Comparison of ENCODE assay signal across 23 cellular contexts in the genomic region with DNA sequence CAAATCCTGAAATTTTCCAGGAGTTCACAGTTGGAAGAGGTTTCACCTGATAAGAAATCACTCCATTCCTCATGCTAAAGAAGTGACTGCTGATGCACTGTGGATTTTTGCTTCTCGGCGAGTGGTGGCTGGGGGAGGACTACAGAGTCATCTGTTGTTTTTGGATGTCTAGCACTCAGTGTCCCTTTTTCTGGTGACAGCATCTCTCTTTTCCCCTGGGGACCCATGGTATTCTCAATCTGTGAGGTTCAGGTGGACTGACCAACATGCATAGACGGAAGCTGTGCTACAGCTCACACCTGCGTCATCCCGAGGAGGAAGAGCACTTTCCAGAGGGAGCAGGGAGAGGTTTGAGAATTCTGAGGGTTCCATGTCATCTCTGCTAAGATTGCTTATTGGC. TPM values are rescaled to one million over a fixed set of nuclear protein-coding genes. Genes with fewer than 3 reads are reported as not detected.
DNase-seq lines count a peak whose midpoint lies in the region; ATAC-seq and TF ChIP-seq lines count a peak whose summit lies in the region.
"Had no signal": no experiment of that assay in that cellular context is flagged by ENCODE, and none has a peak within 500 bp of the region (broad histone marks: within the 10 kb centered on the region; RNA-seq: fewer than 3 reads in every experiment).

No MANE protein-coding gene starts in this region.

- ATAC-seq in activated B cell treated with CpG ODN at 0.5 μM for 24 hours (ENCODE audit: low read depth) (peak; percentile 12), Right ventricle myocardium superior (ENCODE audit: poor library complexity) (no peak)
- ATAC-seq: body of pancreas, sciatic nerve had no signal

- DNase-seq in CD4-positive, alpha-beta memory T cell: peak in 2 of 5 donors; percentile 23 to 49
- DNase-seq in activated B cell treated with CpG ODN at 0.5 μM for 24 hours: no peak
- peak; percentile 60 for DNase-seq in germinal center (ENCODE audit: low spot score)
- no peak for DNase-seq in stimulated activated naive CD4-positive, alpha-beta T cell treated with Interleukin-2 at 50 U/mL for 16 hours (lab: John Stamatoyannopoulos, UW)
- no peak for DNase-seq in Right ventricle myocardium superior
- DNase-seq in testis: no peak
- no peak for DNase-seq in nucleus accumbens (lab: John Stamatoyannopoulos, UW)
- DNase-seq: activated naive CD4-positive, alpha-beta T cell treated with anti-CD3 and anti-CD28 coated beads, Interleukin-2, amount 50 U/mL, for 16 hours; body of pancreas; Calu3; colonic mucosa; NCI-H146; NCI-H82; ovary; stomach; upper lobe of left lung had no signal

- peak overlapping the region; percentile 5; the same call in 1 of the 2 replicates for H3K4me3 ChIP-seq in BLaER1
- H3K4me3 ChIP-seq in CD4-positive, alpha-beta memory T cell (ENCODE audit: low read length in 2 of 2): no peak overlapping the region
- H3K4me3 ChIP-seq in testis: no peak overlapping the region
- H3K4me3 ChIP-seq: body of pancreas, colonic mucosa, ovary, PC-9, SJSA1, stomach, upper lobe of left lung had no signal

- H3K27me3 ChIP-seq in BLaER1 (no peaks in the 10 kb centered on the region), testis (no peaks in the 10 kb centered on the region)
- H3K27me3 ChIP-seq in CD4-positive, alpha-beta memory T cell (ENCODE audit: insufficient read depth, low read length): no peaks in the 10 kb centered on the region
- H3K27me3 ChIP-seq: body of pancreas, colonic mucosa, ovary, stomach, upper lobe of left lung had no signal

- no peak for TF ChIP-seq CTCF in activated B cell treated with CpG ODN at 0.5 μM for 24 hours (IDR thresholded peaks at IDR 0.05)
- no peak for TF ChIP-seq CTCF in testis (IDR thresholded peaks at IDR 0.05)

- H3K27ac ChIP-seq in BLaER1 (peak overlapping the region; percentile 96), testis (no peak overlapping the region)
- peak overlapping the region; percentile 80 for H3K27ac ChIP-seq in CD4-positive, alpha-beta memory T cell (ENCODE audit: low read depth, low read length)
- H3K27ac ChIP-seq: body of pancreas, colonic mucosa, ovary, PC-9, SJSA1, stomach, upper lobe of left lung had no signal

- H3K27ac Mint-ChIP-seq in CD4-positive, alpha-beta memory T cell: peak overlapping the region; percentile 94 to 100 (median 99)
- peak overlapping the region; percentile 99 for H3K27ac Mint-ChIP-seq in activated B cell treated with CpG ODN at 0.5 μM for 24 hours
- H3K27ac Mint-ChIP-seq: WTC11 had no signal

- peaks cover 0 to 2% (median 0%) of the 10 kb centered on the region in 8 donors for H3K9me3 Mint-ChIP-seq in CD4-positive, alpha-beta memory T cell
- no peaks in the 10 kb centered on the region for H3K9me3 Mint-ChIP-seq in activated B cell treated with CpG ODN at 0.5 μM for 24 hours

- POLR2A ChIA-PET in CD4-positive, alpha-beta memory T cell (lab: Charles Lee; ENCODE audit: partially characterized antibody): interaction anchor here (0.8 to 11.5 kb wide), 12 partner anchors 11 to 1723 kb away, joined by 3 to 307 read pairs (median 12); partner anchors contain the start of genes ATP5F1E and ZNF831
- POLR2A ChIA-PET in activated B cell treated with CpG ODN at 0.5 μM for 24 hours (lab: Charles Lee): interaction anchor here (0.6 to 6.0 kb wide), 10 partner anchors 11 to 469 kb away, joined by 3 to 64 read pairs (median 4); partner anchors contain the start of genes STX16 and ZNF831

- intact Hi-C loops in CD4-positive, alpha-beta memory T cell (cut with micrococcal nuclease): loop anchor here (5.0 kb wide), 1 partner anchor 79 kb away; the partner anchor contains the start of gene PRELID3B
- intact Hi-C loops in activated B cell treated with CpG ODN at 0.5 μM for 24 hours (cut with micrococcal nuclease) (loop anchor here (10.0 kb wide), 2 partner anchors 1496 to 1726 kb away; partner anchors contain the start of genes RBM38 and ZBP1), Right ventricle myocardium superior (cut with DNase I) (no loop called here), testis (cut with DNase I; ENCODE audit: low total_unique reads) (no loop called here)

- peaks cover 89% of the 10 kb centered on the region for H3K4me1 ChIP-seq in BLaER1
- H3K4me1 ChIP-seq in CD4-positive, alpha-beta memory T cell (ENCODE audit: insufficient read depth, low read length): peaks cover 86% of the 10 kb centered on the region
- peaks cover 6% of the 10 kb centered on the region for H3K4me1 ChIP-seq in testis
- H3K4me1 ChIP-seq: colonic mucosa, SJSA1, stomach had no signal

- H4K20me1 ChIP-seq in BLaER1: no peaks in the 10 kb centered on the region

- H3K9ac ChIP-seq in BLaER1: peak overlapping the region; percentile 30; the same call in 1 of the 2 replicates

- peak overlapping the region; percentile 97 for H3K4me2 ChIP-seq in BLaER1
- H3K4me2 ChIP-seq: PC-9 had no signal

- H3K9me3 ChIP-seq in BLaER1 (no peaks in the 10 kb centered on the region; the same call in 1 of the 2 replicates), testis (no peaks in the 10 kb centered on the region)
- no peaks in the 10 kb centered on the region for H3K9me3 ChIP-seq in CD4-positive, alpha-beta memory T cell (ENCODE audit: control insufficient read depth in 1 of 2, low read length in 2 of 2)
- H3K9me3 ChIP-seq: body of pancreas, colonic mucosa, ovary, SJSA1 had no signal

- no peaks in the 10 kb centered on the region for H3K36me3 Mint-ChIP-seq in CD4-positive, alpha-beta memory T cell
- peaks cover 2% of the 10 kb centered on the region for H3K36me3 Mint-ChIP-seq in activated B cell treated with CpG ODN at 0.5 μM for 24 hours (ENCODE audit: low read depth)

- H3K4me3 Mint-ChIP-seq in CD4-positive, alpha-beta memory T cell: peak overlapping the region in 7 of 8 donors; percentile 34 to 93 (median 85)
- peak overlapping the region; percentile 62 for H3K4me3 Mint-ChIP-seq in activated B cell treated with CpG ODN at 0.5 μM for 24 hours
- H3K4me3 Mint-ChIP-seq: WTC11 had no signal

- CTCF ChIA-PET in CD4-positive, alpha-beta memory T cell (lab: Charles Lee; ENCODE audit: partially characterized antibody): interaction anchor here (1.4 to 8.9 kb wide), 8 partner anchors 16 to 101 kb away, joined by 3 to 72 read pairs (median 26); no protein-coding TSS in a partner anchor
- CTCF ChIA-PET in activated B cell treated with CpG ODN at 0.5 μM for 24 hours (lab: Charles Lee): interaction anchor here (5.1 to 6.7 kb wide), 2 partner anchors 33 to 87 kb away, joined by 33 to 56 read pairs; no protein-coding TSS in a partner anchor

- H3K36me3 ChIP-seq in BLaER1 (no peaks in the 10 kb centered on the region), testis (ENCODE audit: low read depth, missing control alignments) (no peaks in the 10 kb centered on the region)
- H3K36me3 ChIP-seq in CD4-positive, alpha-beta memory T cell (ENCODE audit: insufficient read depth, low read length): no peaks in the 10 kb centered on the region
- H3K36me3 ChIP-seq: colonic mucosa, ovary, SJSA1, stomach, upper lobe of left lung had no signal

- peaks cover 66 to 98% (median 88%) of the 10 kb centered on the region in 4 donors for H3K4me1 Mint-ChIP-seq in CD4-positive, alpha-beta memory T cell
- peaks cover 73% of the 10 kb centered on the region for H3K4me1 Mint-ChIP-seq in activated B cell treated with CpG ODN at 0.5 μM for 24 hours

- 89 to 94% methylated on average over 5 of the region's 5 CpGs for WGBS in testis, 2 donors

- no peaks in the 10 kb centered on the region for H3K27me3 Mint-ChIP-seq in CD4-positive, alpha-beta memory T cell
- no peaks in the 10 kb centered on the region for H3K27me3 Mint-ChIP-seq in activated B cell treated with CpG ODN at 0.5 μM for 24 hours

- TF ChIP-seq POLR2A in testis (IDR thresholded peaks at IDR 0.05): no peak

RNA-seq across cellular contexts. Expression of gene ZNF831, which starts 42.7 kb away (rescaled TPM):
- 10 to 100 TPM; 46.8 to 49.0 TPM for total RNA-seq in CD4-positive, alpha-beta memory T cell
- 10 to 100 TPM in 1 of 2 donors, 1 to 10 TPM in 1; 7.8 to 12.1 TPM for polyA plus RNA-seq in CD4-positive, alpha-beta memory T cell
- total RNA-seq in activated B cell treated with CpG ODN at 0.5 μM for 24 hours: 3.2 and 4.0 TPM in 2 replicates
- 0.08 TPM for total RNA-seq in Right ventricle myocardium superior
- total RNA-seq in testis: 1 to 10 TPM; 4.0 to 4.8 TPM
- polyA plus RNA-seq in testis (ENCODE audit: insufficient read depth, low read depth, low replicate concordance): 0.99 TPM
- total RNA-seq: Calu3, endothelial cell of umbilical vein, HepG2, PC-9, SJSA1 had no signal
- polyA plus RNA-seq: endothelial cell of umbilical vein, HepG2 had no signal

Comparison
In these comparisons a context has a peak if more than half of its experiments do, and no peak if none do; other contexts are left out.
1. H3K27ac ChIP-seq: peak in BLaER1 (single experiment) and CD4-positive, alpha-beta memory T cell (single experiment); none in testis (0 of 2).
2. intact Hi-C loops: an anchor here in CD4-positive, alpha-beta memory T cell (5.0 kb wide) and activated B cell treated with CpG ODN at 0.5 μM for 24 hours (10.0 kb wide); none called in Right ventricle myocardium superior and testis.